ENCODE assay signal across 10 cellular contexts in genomic region chr3:197912770-197913476, GRCh38. TPM values are rescaled to one million over a fixed set of nuclear protein-coding genes. Genes with fewer than 3 reads are reported as not detected.
DNase-seq lines count a peak whose midpoint lies in the region; ATAC-seq and TF ChIP-seq lines count a peak whose summit lies in the region.
"Had no signal": no experiment of that assay in that cellular context is flagged by ENCODE, and none has a peak within 500 bp of the region (broad histone marks: within the 10 kb centered on the region; RNA-seq: fewer than 3 reads in every experiment).

No MANE protein-coding gene starts in this region.

- H3K27ac Mint-ChIP-seq in neural crest cell (ENCODE audit: unreplicated experiment): peak overlapping the region; percentile 57
- H3K27ac Mint-ChIP-seq: CD4-positive, CD25-positive, alpha-beta regulatory T cell had no signal

- no peaks in the 10 kb centered on the region for H3K9me3 Mint-ChIP-seq in neural crest cell
- H3K9me3 Mint-ChIP-seq: CD4-positive, CD25-positive, alpha-beta regulatory T cell had no signal

- no TSS peak for BruUV-seq in Panc1 (replicated peaks; lab: Mats Ljungman, UMichigan)

- no peaks in the 10 kb centered on the region for H3K27me3 Mint-ChIP-seq in neural crest cell (ENCODE audit: low read depth)
- H3K27me3 Mint-ChIP-seq: CD4-positive, CD25-positive, alpha-beta regulatory T cell had no signal

- no peaks in the 10 kb centered on the region for H3K9me3 ChIP-seq in Panc1 (ENCODE audit: control insufficient read depth, insufficient read depth, low read depth, low read length)
- H3K9me3 ChIP-seq: Peyer's patch had no signal

- intact Hi-C loops in Panc1 (cut with micrococcal nuclease; ENCODE audit: unreplicated experiment): no loop called here

- H3K36me3 ChIP-seq in Panc1 (ENCODE audit: control insufficient read depth, insufficient read depth, low read length): no peaks in the 10 kb centered on the region
- H3K36me3 ChIP-seq: Peyer's patch had no signal

- peaks cover 3% of the 10 kb centered on the region for H3K36me3 Mint-ChIP-seq in neural crest cell (ENCODE audit: low read depth)

- H3K4me3 ChIP-seq in Panc1 (ENCODE audit: low read depth in 2 of 2, low read length in 2 of 2): peak overlapping the region in 1 of 2 experiments; percentile 19; a peak in 2 of 4 replicates
- H3K4me3 ChIP-seq in choroid plexus epithelial cell (ENCODE audit: low read depth, low read length): peak overlapping the region; percentile 15

- POLR2A ChIA-PET in Panc1 (lab: Charles Lee): interaction anchor here (0.7 kb wide), 1 partner anchor 29 kb away, joined by 3 read pairs; no protein-coding TSS in a partner anchor
- POLR2A ChIA-PET in RWPE1 (lab: Yijun Ruan, JAX; ENCODE audit: low non-redundant PET): no interaction called here

- H3K27ac ChIP-seq in Panc1 (ENCODE audit: low read length): no peak overlapping the region
- no peak overlapping the region for H3K27ac ChIP-seq in RWPE1

- DNase-seq in ELF-1 (ENCODE audit: low read depth, low spot score) (peak; percentile 21), Panc1 (ENCODE audit: low read depth, low spot score) (no peak), choroid plexus epithelial cell (ENCODE audit: low read depth) (peak; percentile 16), neural crest cell (ENCODE audit: low read depth, low spot score) (no peak), RPMI8226 (no peak), RWPE1 (ENCODE audit: low spot score) (no peak), midbrain (lab: John Stamatoyannopoulos, UW) (no peak)
- DNase-seq: CD4-positive, CD25-positive, alpha-beta regulatory T cell; NCI-H1417 treated with DMSO at 0.1 percent for 48 hours had no signal

- no peak for TF ChIP-seq CTCF in Panc1 (IDR thresholded peaks at IDR 0.05)
- TF ChIP-seq CTCF in choroid plexus epithelial cell (conservative IDR thresholded peaks at IDR 0.05; ENCODE audit: low read depth, low read length): no peak
- TF ChIP-seq CTCF in neural crest cell (conservative IDR thresholded peaks at IDR 0.05): no peak
- TF ChIP-seq CTCF in RWPE1 (conservative IDR thresholded peaks at IDR 0.05; ENCODE audit: low read depth): no peak

- ATAC-seq in Panc1: peak; percentile 79

- H3K27me3 ChIP-seq in Panc1 (ENCODE audit: control insufficient read depth, insufficient read depth, low read length): no peaks in the 10 kb centered on the region
- H3K27me3 ChIP-seq: Peyer's patch had no signal

- no peak overlapping the region for H3K4me3 Mint-ChIP-seq in neural crest cell
- H3K4me3 Mint-ChIP-seq: CD4-positive, CD25-positive, alpha-beta regulatory T cell had no signal

- in situ Hi-C loops in Panc1 (cut with HindIII; ENCODE audit: low pct_unique_long_range_greater_than_20kb, low sequenced_read_pairs): no loop called here

- no peaks in the 10 kb centered on the region for H3K4me1 ChIP-seq in Panc1 (ENCODE audit: control insufficient read depth, insufficient read depth, low read length)
- H3K4me1 ChIP-seq: Peyer's patch had no signal

- CTCF ChIA-PET in Panc1 (lab: Charles Lee) (interaction anchor here (1.1 kb wide), 1 partner anchor 25 kb away, joined by 7 read pairs; no protein-coding TSS in a partner anchor), RWPE1 (lab: Yijun Ruan, JAX) (no interaction called here)

- peaks cover 14% of the 10 kb centered on the region for H3K4me1 Mint-ChIP-seq in neural crest cell
- H3K4me1 Mint-ChIP-seq: CD4-positive, CD25-positive, alpha-beta regulatory T cell had no signal

RNA-seq across cellular contexts. Expression of gene RPL35A, which starts 37.1 kb away (rescaled TPM):
- total RNA-seq in Panc1 (2021; ENCODE audit: unreplicated experiment) (1,025 TPM), neural crest cell (1,290 and 1,300 TPM in 2 replicates)
- polyA plus RNA-seq in Panc1 (2012; ENCODE audit: insufficient read length): 981 TPM

RNA-seq across cellular contexts. Expression of gene LMLN, which starts 47.1 kb away (rescaled TPM):
- total RNA-seq in Panc1 (2021; ENCODE audit: unreplicated experiment): 21.8 TPM
- 7.1 TPM for polyA plus RNA-seq in Panc1 (2012; ENCODE audit: insufficient read length)
- 9.6 and 10.1 TPM in 2 replicates for total RNA-seq in neural crest cell

Comparison
In these comparisons a context has a peak if more than half of its experiments do, and no peak if none do; other contexts are left out.
1. DNase-seq: peak in ELF-1 (single experiment) and choroid plexus epithelial cell (single experiment); none in Panc1 (single experiment), neural crest cell (single experiment), RPMI8226 (single experiment), RWPE1 (single experiment) and midbrain (single experiment).